Comparison of ENCODE assay signal across 1 cellular context in genomic region chr20:31587545-31588389, GRCh38.
TF ChIP-seq lines count a peak whose summit lies in the region.

No MANE protein-coding gene starts in this region.

TF ChIP-seq in HepG2, 621 proteins besides CTCF, POLR2A, EP300 and RAD21 (continued from another document and continues in another):
- TF ChIP-seq POGK (CRISPR knock-in tag; conservative IDR thresholded peaks at IDR 0.05) (peak; percentile 64; the same call in 1 of the 2 replicates), FOXM1 (CRISPR knock-in tag; IDR thresholded peaks at IDR 0.05) (no peak), ZEB1 (IDR thresholded peaks at IDR 0.05; ENCODE audit: insufficient replicate concordance, low read depth) (no peak), ZNF446 (CRISPR knock-in tag; IDR thresholded peaks at IDR 0.05) (no peak), ZNF180 (CRISPR knock-in tag; IDR thresholded peaks at IDR 0.05; ENCODE audit: borderline replicate concordance, low read depth) (no peak), ZNF3 (CRISPR knock-in tag; IDR thresholded peaks at IDR 0.05) (no peak), SMC3 (IDR thresholded peaks at IDR 0.05; ENCODE audit: low read length) (no peak), RBAK (CRISPR knock-in tag; IDR thresholded peaks at IDR 0.05) (no peak), ZNF773 (CRISPR knock-in tag; IDR thresholded peaks at IDR 0.05; ENCODE audit: borderline replicate concordance) (no peak; the same call in 1 of the 2 replicates), PLSCR1 (CRISPR knock-in tag; IDR thresholded peaks at IDR 0.05; ENCODE audit: borderline replicate concordance) (no peak), ZNF790 (CRISPR knock-in tag; IDR thresholded peaks at IDR 0.05; ENCODE audit: borderline replicate concordance) (no peak), ZNF329 (CRISPR knock-in tag; IDR thresholded peaks at IDR 0.05; ENCODE audit: low read depth) (no peak), ZNF513 (CRISPR knock-in tag; conservative IDR thresholded peaks at IDR 0.05) (no peak), SALL1 (CRISPR knock-in tag; IDR thresholded peaks at IDR 0.05) (peak; percentile 51; the same call in 1 of the 2 replicates), ZFP1 (CRISPR knock-in tag; IDR thresholded peaks at IDR 0.05) (no peak), HOXA7 (CRISPR knock-in tag; IDR thresholded peaks at IDR 0.05) (no peak), SMAD3 (CRISPR knock-in tag; IDR thresholded peaks at IDR 0.05) (no peak), PTBP1 (IDR thresholded peaks at IDR 0.05; ENCODE audit: low read depth, low read length, poor library complexity, severe bottlenecking) (peak; percentile 23), GPN1 (CRISPR knock-in tag; IDR thresholded peaks at IDR 0.05; ENCODE audit: borderline replicate concordance) (no peak), ZSCAN31 (CRISPR knock-in tag; IDR thresholded peaks at IDR 0.05; ENCODE audit: low read depth) (peak; percentile 8; the same call in 1 of the 2 replicates), HMGXB4 (CRISPR knock-in tag; IDR thresholded peaks at IDR 0.05; ENCODE audit: borderline replicate concordance in 1 of 2, low read depth in 1 of 2) (peak; percentile 2 to 13; a peak in 1 of 4 replicates), ZNF850 (CRISPR knock-in tag; conservative IDR thresholded peaks at IDR 0.05) (no peak), HOXA9 (CRISPR knock-in tag; IDR thresholded peaks at IDR 0.05; ENCODE audit: borderline replicate concordance) (no peak), SOX6 (IDR thresholded peaks at IDR 0.05) (no peak), SOX6 (CRISPR knock-in tag; IDR thresholded peaks at IDR 0.05) (peak; percentile 0; the same call in 1 of the 2 replicates), RARA (CRISPR knock-in tag; IDR thresholded peaks at IDR 0.05) (no peak), ZSCAN20 (CRISPR knock-in tag; IDR thresholded peaks at IDR 0.05; ENCODE audit: borderline replicate concordance) (peak; percentile 53; the same call in 1 of the 2 replicates), KAT7 (CRISPR knock-in tag; IDR thresholded peaks at IDR 0.05; ENCODE audit: borderline replicate concordance) (no peak; the same call in 1 of the 2 replicates), DPF2 (CRISPR knock-in tag; IDR thresholded peaks at IDR 0.05; ENCODE audit: borderline replicate concordance, low read depth) (no peak), ZNF607 (CRISPR knock-in tag; IDR thresholded peaks at IDR 0.05; ENCODE audit: borderline replicate concordance) (peak; percentile 81), RFX5 (IDR thresholded peaks at IDR 0.05; ENCODE audit: low read depth, low read length) (no peak), SNRNP70 (IDR thresholded peaks at IDR 0.05; ENCODE audit: low read depth, low read length) (no peak), HES4 (CRISPR knock-in tag; IDR thresholded peaks at IDR 0.05; ENCODE audit: borderline replicate concordance) (no peak; the same call in 1 of the 2 replicates), NFIC (IDR thresholded peaks at IDR 0.05; ENCODE audit: low read length) (no peak), ZNF484 (CRISPR knock-in tag; IDR thresholded peaks at IDR 0.05; ENCODE audit: borderline replicate concordance, low read depth) (no peak), HIC2 (CRISPR knock-in tag; IDR thresholded peaks at IDR 0.05; ENCODE audit: low read depth) (0 out of 2 replicates have a peak, but pooled peaks have one; percentile 20), ZNF451 (CRISPR knock-in tag; IDR thresholded peaks at IDR 0.05) (no peak), ZNF138 (CRISPR knock-in tag; IDR thresholded peaks at IDR 0.05; ENCODE audit: low read depth) (no peak; the same call in 1 of the 2 replicates), ZNF331 (CRISPR knock-in tag; IDR thresholded peaks at IDR 0.05) (0 out of 2 replicates have a peak, but pooled peaks have one; percentile 9), BRD4 (CRISPR knock-in tag; IDR thresholded peaks at IDR 0.05) (0 out of 2 replicates have a peak, but pooled peaks have one; percentile 21), ZNF101 (CRISPR knock-in tag; IDR thresholded peaks at IDR 0.05; ENCODE audit: borderline replicate concordance, low read depth) (no peak), ZNF816 (CRISPR knock-in tag; IDR thresholded peaks at IDR 0.05; ENCODE audit: borderline replicate concordance) (no peak), ZBTB34 (CRISPR knock-in tag; IDR thresholded peaks at IDR 0.05) (peak; percentile 25; the same call in 1 of the 2 replicates), ZFP36 (IDR thresholded peaks at IDR 0.05; ENCODE audit: borderline replicate concordance, low read depth, low read length, partially characterized antibody) (no peak), MIXL1 (CRISPR knock-in tag; IDR thresholded peaks at IDR 0.05) (no peak), KMT2A (CRISPR knock-in tag; IDR thresholded peaks at IDR 0.05) (no peak; the same call in 1 of the 2 replicates), ZNF564 (CRISPR knock-in tag; IDR thresholded peaks at IDR 0.05) (peak; percentile 55; the same call in 1 of the 2 replicates), ZKSCAN8 (CRISPR knock-in tag; IDR thresholded peaks at IDR 0.05; ENCODE audit: borderline replicate concordance) (no peak), ZXDC (CRISPR knock-in tag; IDR thresholded peaks at IDR 0.05) (no peak; the same call in 1 of the 2 replicates), PCBP2 (optimal IDR thresholded peaks at IDR 0.05; ENCODE audit: low read depth, low read length, poor library complexity, severe bottlenecking) (no peak), ZFP37 (CRISPR knock-in tag; IDR thresholded peaks at IDR 0.05; ENCODE audit: borderline replicate concordance) (peak; percentile 70; the same call in 1 of the 2 replicates), SP140L (CRISPR knock-in tag; IDR thresholded peaks at IDR 0.05; ENCODE audit: borderline replicate concordance) (no peak)
